Comparison of ENCODE assay signal across 1 cellular context in the genomic region with DNA sequence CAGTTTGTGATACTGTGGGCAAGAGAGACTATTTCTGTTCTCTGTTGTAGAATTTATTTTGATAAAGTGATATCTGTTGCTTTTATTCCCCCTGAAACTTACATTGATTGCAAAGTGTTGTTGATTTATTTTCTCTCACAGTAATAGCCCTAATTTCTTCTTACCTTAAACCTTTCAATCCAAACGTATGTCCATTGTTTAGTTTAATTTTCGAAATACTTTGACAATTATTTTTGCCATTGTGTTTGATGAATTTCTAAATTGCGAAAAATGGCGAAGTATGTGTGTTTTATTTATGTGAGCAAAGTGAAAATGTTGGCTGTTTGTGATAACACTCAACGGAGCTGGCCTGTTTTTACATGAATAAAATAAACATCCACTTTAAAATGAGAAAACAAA.
TF ChIP-seq lines count a peak whose summit lies in the region.

No MANE protein-coding gene starts in this region.

TF ChIP-seq in GM12878, 131 proteins besides CTCF, POLR2A, EP300 and RAD21:
- TF ChIP-seq NR2C2 (IDR thresholded peaks at IDR 0.05; ENCODE audit: borderline replicate concordance, control insufficient read depth, insufficient read length, low read depth): no peak
- no peak for TF ChIP-seq YBX1 (IDR thresholded peaks at IDR 0.05)
- TF ChIP-seq SIN3A (IDR thresholded peaks at IDR 0.05; ENCODE audit: low read depth, low read length): no peak
- no peak for TF ChIP-seq FOXK2 (IDR thresholded peaks at IDR 0.05)
- no peak for TF ChIP-seq USF2 (IDR thresholded peaks at IDR 0.05; ENCODE audit: borderline replicate concordance, low read depth, low read length)
- no peak for TF ChIP-seq RB1 (IDR thresholded peaks at IDR 0.05; ENCODE audit: borderline replicate concordance)
- no peak for TF ChIP-seq RBBP5 (conservative IDR thresholded peaks at IDR 0.05)
- TF ChIP-seq NFXL1 (IDR thresholded peaks at IDR 0.05; ENCODE audit: borderline replicate concordance): no peak
- TF ChIP-seq DPF2 (IDR thresholded peaks at IDR 0.05): no peak
- no peak for TF ChIP-seq RFX5 (IDR thresholded peaks at IDR 0.05; ENCODE audit: low read depth, low read length)
- TF ChIP-seq KDM1A (IDR thresholded peaks at IDR 0.05; ENCODE audit: borderline replicate concordance): no peak
- TF ChIP-seq PKNOX1 (IDR thresholded peaks at IDR 0.05): no peak
- TF ChIP-seq BACH1 (IDR thresholded peaks at IDR 0.05; ENCODE audit: borderline replicate concordance): no peak
- no peak for TF ChIP-seq TARDBP (IDR thresholded peaks at IDR 0.05; ENCODE audit: borderline replicate concordance)
